Comparison of ENCODE assay signal across 8 cellular contexts in genomic region chr3:132730891-132731580, GRCh38. TPM values are rescaled to one million over a fixed set of nuclear protein-coding genes. Genes with fewer than 3 reads are reported as not detected.
DNase-seq lines count a peak whose midpoint lies in the region; ATAC-seq and TF ChIP-seq lines count a peak whose summit lies in the region.

No MANE protein-coding gene starts in this region.

- no peak overlapping the region for H2BK20ac ChIP-seq in IMR-90 (ENCODE audit: low read depth, low read length)

- no peak overlapping the region for H3K14ac ChIP-seq in IMR-90 (replicated peaks; ENCODE audit: low read depth, low read length)

- H4K8ac ChIP-seq in IMR-90 (ENCODE audit: low read depth in 2 of 2, low read length in 2 of 2): no peak overlapping the region

- intact Hi-C loops in IMR-90 (cut with micrococcal nuclease): loop anchor here (1.0 to 5.0 kb wide), 7 partner anchors 310 to 1196 kb away; partner anchors contain the start of gene SRPRB

- H3K18ac ChIP-seq in IMR-90 (ENCODE audit: low read depth, low read length): no peak overlapping the region

- no CpG with 5 or more reads among the region's 2 CpGs for WGBS in IMR-90 (ENCODE audit: extremely low coverage in 2 of 2, insufficient read length in 1 of 2), 2 experiments

- CTCF ChIA-PET in IMR-90 (lab: Yijun Ruan, JAX): interaction anchor here (0.6 to 1.6 kb wide), 10 partner anchors 9 to 1809 kb away, joined by 3 to 6 read pairs (median 4); no protein-coding TSS in a partner anchor

- H3K79me2 ChIP-seq in OCI-LY3 (ENCODE audit: low read length): no peaks in the 10 kb centered on the region

- no peaks in the 10 kb centered on the region for H3K79me1 ChIP-seq in IMR-90 (ENCODE audit: low read depth in 1 of 2, low read length in 2 of 2)

- POLR2A ChIA-PET in IMR-90 (lab: Charles Lee; ENCODE audit: unreplicated experiment): no interaction called here

- no peak overlapping the region for H3K27ac Mint-ChIP-seq in neural crest cell (ENCODE audit: unreplicated experiment)

- TF ChIP-seq CTCF in IMR-90 (conservative IDR thresholded peaks at IDR 0.05; ENCODE audit: low read depth, low read length): peak; percentile 67
- TF ChIP-seq CTCF in OCI-LY3 (IDR thresholded peaks at IDR 0.05; ENCODE audit: low read depth, low read length): peak; percentile 58
- peak; percentile 68 for TF ChIP-seq CTCF in neural crest cell (conservative IDR thresholded peaks at IDR 0.05)

- no peak overlapping the region for H2BK120ac ChIP-seq in IMR-90 (ENCODE audit: low read depth, low read length)

- H4K91ac ChIP-seq in IMR-90 (ENCODE audit: insufficient read depth, low read depth, low read length): no peak overlapping the region

- no peak overlapping the region for H2BK15ac ChIP-seq in IMR-90 (ENCODE audit: low read depth, low read length)

- H3K56ac ChIP-seq in IMR-90 (ENCODE audit: extremely low read depth, insufficient read depth, low read length): no peak overlapping the region

- peak; percentile 17 for DNase-seq in DMS79 (lab: John Stamatoyannopoulos, UW)
- peak; percentile 57 for DNase-seq in IMR-90
- DNase-seq in ecto neural progenitor cell (ENCODE audit: low spot score): peak; percentile 57
- DNase-seq in neural crest cell (ENCODE audit: low read depth, low spot score): no peak
- no peak for DNase-seq in activated T-cell treated with anti-CD3 and anti-CD28 coated beads for 4 hours

- ATAC-seq in IMR-90 (ENCODE audit: low read depth) (peak; percentile 94), HG03460 (IDR thresholded peaks at IDR 0.05; ENCODE audit: unreplicated experiment) (no peak), HG02763 (IDR thresholded peaks at IDR 0.05; ENCODE audit: unreplicated experiment) (no peak)

- no peak overlapping the region for H2AK9ac ChIP-seq in IMR-90 (replicated peaks; ENCODE audit: low read depth, low read length, poor library complexity)

- no peak overlapping the region for H3K27ac ChIP-seq in IMR-90 (ENCODE audit: insufficient read depth, low read length)
- no peak overlapping the region for H3K27ac ChIP-seq in OCI-LY3 (ENCODE audit: low read length)

- H3K4me3 ChIP-seq in IMR-90 (ENCODE audit: insufficient read depth, low read depth, low read length): no peak overlapping the region
- H3K4me3 ChIP-seq in OCI-LY3 (ENCODE audit: low read length): no peak overlapping the region

- H3K4me1 ChIP-seq in IMR-90 (ENCODE audit: control insufficient read depth, insufficient read depth, low read length) (no peaks in the 10 kb centered on the region), OCI-LY3 (ENCODE audit: low read length) (peaks cover 2% of the 10 kb centered on the region; the same call in 1 of the 2 replicates)

- H3K4me1 Mint-ChIP-seq in neural crest cell: peaks cover 4% of the 10 kb centered on the region

- no TSS peak for BruUV-seq in IMR-90 (replicated peaks; lab: Mats Ljungman, UMichigan)

- TF ChIP-seq POLR2A in IMR-90 (IDR thresholded peaks at IDR 0.05; ENCODE audit: low read depth, low read length): no peak

- peaks cover 19% of the 10 kb centered on the region for H3K27me3 Mint-ChIP-seq in neural crest cell (ENCODE audit: low read depth)

- no peak overlapping the region for H3K4me3 Mint-ChIP-seq in neural crest cell

- H3K9me3 Mint-ChIP-seq in neural crest cell: no peaks in the 10 kb centered on the region

- no peaks in the 10 kb centered on the region for H3K36me3 Mint-ChIP-seq in neural crest cell (ENCODE audit: low read depth)

- dilution Hi-C loops in IMR-90 (cut with HindIII; ENCODE audit: low sequenced_read_pairs, unreplicated experiment): no loop called here

- H2AK5ac ChIP-seq in IMR-90 (ENCODE audit: low read depth, low read length): no peak overlapping the region

- H3K27me3 ChIP-seq in IMR-90 (ENCODE audit: control insufficient read depth, insufficient read depth, low read length): peaks cover 6% of the 10 kb centered on the region
- peaks cover 30% of the 10 kb centered on the region for H3K27me3 ChIP-seq in OCI-LY3 (ENCODE audit: low read depth, low read length)

- no peaks in the 10 kb centered on the region for H4K20me1 ChIP-seq in IMR-90 (ENCODE audit: insufficient read depth, low read length)
- no peaks in the 10 kb centered on the region for H4K20me1 ChIP-seq in OCI-LY3 (ENCODE audit: insufficient read depth, low read length)

- H3K36me3 ChIP-seq in IMR-90 (ENCODE audit: control insufficient read depth, insufficient read depth, low read length) (no peaks in the 10 kb centered on the region), OCI-LY3 (replicated peaks; ENCODE audit: low read depth, low read length) (no peaks in the 10 kb centered on the region)

- H4K5ac ChIP-seq in IMR-90 (ENCODE audit: low read depth, low read length): no peak overlapping the region

- peak; percentile 80 for TF ChIP-seq RAD21 in IMR-90 (IDR thresholded peaks at IDR 0.05; ENCODE audit: low read length)

- H3K4me2 ChIP-seq in IMR-90 (ENCODE audit: low read depth, low read length): no peak overlapping the region
- no peak overlapping the region for H3K4me2 ChIP-seq in OCI-LY3 (ENCODE audit: low read length)

- no peak overlapping the region for H3K4ac ChIP-seq in IMR-90 (ENCODE audit: low read depth, low read length)

- H3K9ac ChIP-seq in IMR-90 (ENCODE audit: low read depth, low read length): no peak overlapping the region
- H3K9ac ChIP-seq in OCI-LY3 (ENCODE audit: low read length): no peak overlapping the region

- no peak overlapping the region for H2BK5ac ChIP-seq in IMR-90 (ENCODE audit: low read depth, low read length, poor library complexity, severe bottlenecking)

- no peak overlapping the region for H3K23ac ChIP-seq in IMR-90 (ENCODE audit: low read depth, low read length)

- no peaks in the 10 kb centered on the region for H3K9me1 ChIP-seq in IMR-90 (ENCODE audit: insufficient read depth, low read length)

- H2AFZ ChIP-seq in IMR-90 (replicated peaks; ENCODE audit: low read length, poor library complexity) (no peak overlapping the region), OCI-LY3 (ENCODE audit: low read depth, low read length) (no peak overlapping the region)

- H3K9me3 ChIP-seq in IMR-90 (ENCODE audit: control insufficient read depth, insufficient read depth, low read length) (no peaks in the 10 kb centered on the region), OCI-LY3 (ENCODE audit: insufficient read depth, low read length) (no peaks in the 10 kb centered on the region)

- in situ Hi-C loops in IMR-90 (cut with MboI; ENCODE audit: low sequenced_read_pairs): loop anchor here (10.0 to 25.0 kb wide), 3 partner anchors 306 to 1206 kb away; partner anchors contain the start of gene TMEM108

TF ChIP-seq in IMR-90, 13 proteins besides CTCF, POLR2A, EP300 and RAD21:
- peak; percentile 52 for TF ChIP-seq SMC3 (IDR thresholded peaks at IDR 0.05; ENCODE audit: low read depth, low read length)
- TF ChIP-seq MXI1 (IDR thresholded peaks at IDR 0.05; ENCODE audit: borderline replicate concordance, low read depth, low read length): no peak
- TF ChIP-seq BHLHE40 (IDR thresholded peaks at IDR 0.05; ENCODE audit: low read depth, low read length): no peak
- no peak for TF ChIP-seq RCOR1 (IDR thresholded peaks at IDR 0.05; ENCODE audit: insufficient replicate concordance, low read length)
- TF ChIP-seq NFE2L2 (IDR thresholded peaks at IDR 0.05; ENCODE audit: low read depth, low read length): no peak
- TF ChIP-seq MAZ (IDR thresholded peaks at IDR 0.05; ENCODE audit: borderline replicate concordance, low read depth, low read length): no peak
- no peak for TF ChIP-seq CEBPB (IDR thresholded peaks at IDR 0.05; ENCODE audit: low read depth, low read length)
- TF ChIP-seq RFX5 (IDR thresholded peaks at IDR 0.05; ENCODE audit: low read depth, low read length): no peak

RNA-seq across cellular contexts. Expression of gene NPHP3, which starts 8.8 kb away (rescaled TPM):
- total RNA-seq in IMR-90 (2012; rRNA removed) (21.3 and 26.9 TPM in 2 replicates), neural crest cell (18.9 and 22.6 TPM in 2 replicates)
- 16.4 and 19.9 TPM in 2 replicates for polyA plus RNA-seq in IMR-90 (2012; rRNA removed)
- 5.8 and 9.3 TPM in 2 replicates for polyA plus RNA-seq in IMR-90 (2012; cell fraction: cytosol; rRNA removed)
- 37.6 and 55.7 TPM in 2 replicates for polyA plus RNA-seq in IMR-90 (2012; cell fraction: nucleus; rRNA removed; ENCODE audit: low replicate concordance)

Comparison
In these comparisons a context has a peak if more than half of its experiments do, and no peak if none do; other contexts are left out.
1. DNase-seq: peak in DMS79 (single experiment), IMR-90 (single experiment) and ecto neural progenitor cell (single experiment); none in neural crest cell (single experiment) and activated T-cell treated with anti-CD3 and anti-CD28 coated beads for 4 hours (single experiment).
2. Peak in every context shown above with its lines, with median percentiles within 50 percentile points of each other: CTCF ChIP-seq.